In genomic region chr19:8577247-8577646, GRCh38 we compare ENCODE assay signal across 10 cellular contexts. TPM values are rescaled to one million over a fixed set of nuclear protein-coding genes. Genes with fewer than 3 reads are reported as not detected.
DNase-seq lines count a peak whose midpoint lies in the region; ATAC-seq lines count a peak whose summit lies in the region.
"Had no signal": no experiment of that assay in that cellular context is flagged by ENCODE, and none has a peak within 500 bp of the region (broad histone marks: within the 10 kb centered on the region; RNA-seq: fewer than 3 reads in every experiment).

Gene MYO1F (minus strand): TSS chr19:8577442. CDS start chr19:8577309, 133 bp downstream.

- no peaks in the 10 kb centered on the region for H3K36me3 ChIP-seq in urinary bladder (ENCODE audit: insufficient read depth)

- no peak within 1 kb of the TSS for H3K27ac Mint-ChIP-seq in activated naive CD4-positive, alpha-beta T cell treated with anti-CD3 and anti-CD28 coated beads for 36 hours
- peak within 1 kb of the TSS; percentile 85 for H3K27ac Mint-ChIP-seq in activated T-helper 2 cell treated with anti-CD3 and anti-CD28 coated beads, Interferon-gamma antibody, Interleukin-2, Interleukin-4, amounts not matched to agents 10 μg/mL and 5 μg/mL and 100 μg/mL, durations not matched to agents 14 hours and 24 hours and 36 hours
- H3K27ac Mint-ChIP-seq in memory B cell, result peak within 1 kb of the TSS; percentile 91

- H3K4me1 ChIP-seq in urinary bladder (ENCODE audit: insufficient read depth), result no peaks in the 10 kb centered on the region

- CTCF ChIA-PET in activated naive CD4-positive, alpha-beta T cell treated with anti-CD3 and anti-CD28 coated beads for 36 hours (lab: Charles Lee), result interaction anchor here (0.5 to 7.2 kb wide), 12 partner anchors 10 to 223 kb away, joined by 3 to 103 read pairs (median 19); partner anchors contain the start of genes MARCHF2 and ZNF414

- WGBS in urinary bladder, result 19% methylated on average over 7 of the region's 7 CpGs

- intact Hi-C loops in activated naive CD4-positive, alpha-beta T cell treated with anti-CD3 and anti-CD28 coated beads for 36 hours (cut with micrococcal nuclease), result no loop called here
- intact Hi-C loops in activated T-helper 2 cell treated with anti-CD3 and anti-CD28 coated beads, Interferon-gamma antibody, Interleukin-2, Interleukin-4, amounts not matched to agents 10 μg/mL and 5 μg/mL and 100 μg/mL, durations not matched to agents 14 hours and 24 hours and 36 hours (cut with micrococcal nuclease), result loop anchor here (5.0 kb wide), 1 partner anchor 225 kb away; no protein-coding TSS in a partner anchor

- peak; percentile 36 for ATAC-seq in memory B cell (ENCODE audit: low read depth)
- no peak for ATAC-seq in GM19463 (IDR thresholded peaks at IDR 0.05; ENCODE audit: unreplicated experiment)
- no peak for ATAC-seq in GM21381 (IDR thresholded peaks at IDR 0.05; ENCODE audit: unreplicated experiment)

- H3K4me3 Mint-ChIP-seq in activated naive CD4-positive, alpha-beta T cell treated with anti-CD3 and anti-CD28 coated beads for 36 hours, result peak within 1 kb of the TSS; percentile 67
- H3K4me3 Mint-ChIP-seq in activated T-helper 2 cell treated with anti-CD3 and anti-CD28 coated beads, Interferon-gamma antibody, Interleukin-2, Interleukin-4, amounts not matched to agents 10 μg/mL and 5 μg/mL and 100 μg/mL, durations not matched to agents 14 hours and 24 hours and 36 hours (ENCODE audit: low read depth), result peak within 1 kb of the TSS; percentile 93
- peak within 1 kb of the TSS; percentile 89 for H3K4me3 Mint-ChIP-seq in memory B cell

- H3K4me3 ChIP-seq in urinary bladder (ENCODE audit: low read depth, low read length), result peak within 1 kb of the TSS; percentile 36

- no peaks in the 10 kb centered on the region for H3K36me3 Mint-ChIP-seq in activated naive CD4-positive, alpha-beta T cell treated with anti-CD3 and anti-CD28 coated beads for 36 hours (ENCODE audit: low read depth)
- peaks cover 26% of the 10 kb centered on the region for H3K36me3 Mint-ChIP-seq in activated T-helper 2 cell treated with anti-CD3 and anti-CD28 coated beads, Interferon-gamma antibody, Interleukin-2, Interleukin-4, amounts not matched to agents 10 μg/mL and 5 μg/mL and 100 μg/mL, durations not matched to agents 14 hours and 24 hours and 36 hours (ENCODE audit: low read depth)
- peaks cover 16% of the 10 kb centered on the region for H3K36me3 Mint-ChIP-seq in memory B cell

- H3K9me3 Mint-ChIP-seq in activated naive CD4-positive, alpha-beta T cell treated with anti-CD3 and anti-CD28 coated beads for 36 hours, result no peaks in the 10 kb centered on the region
- H3K9me3 Mint-ChIP-seq in activated T-helper 2 cell treated with anti-CD3 and anti-CD28 coated beads, Interferon-gamma antibody, Interleukin-2, Interleukin-4, amounts not matched to agents 10 μg/mL and 5 μg/mL and 100 μg/mL, durations not matched to agents 14 hours and 24 hours and 36 hours, result no peaks in the 10 kb centered on the region
- H3K9me3 Mint-ChIP-seq in memory B cell, result peaks cover 7% of the 10 kb centered on the region

- no peak within 1 kb of the TSS for H3K27ac ChIP-seq in urinary bladder (ENCODE audit: low read depth)
- H3K27ac ChIP-seq: C4-2B had no signal

- H3K27me3 Mint-ChIP-seq in activated naive CD4-positive, alpha-beta T cell treated with anti-CD3 and anti-CD28 coated beads for 36 hours (ENCODE audit: low read depth), result no peaks in the 10 kb centered on the region
- peaks cover 4% of the 10 kb centered on the region for H3K27me3 Mint-ChIP-seq in activated T-helper 2 cell treated with anti-CD3 and anti-CD28 coated beads, Interferon-gamma antibody, Interleukin-2, Interleukin-4, amounts not matched to agents 10 μg/mL and 5 μg/mL and 100 μg/mL, durations not matched to agents 14 hours and 24 hours and 36 hours (ENCODE audit: low read depth)
- no peaks in the 10 kb centered on the region for H3K27me3 Mint-ChIP-seq in memory B cell

- DNase-seq in activated naive CD4-positive, alpha-beta T cell treated with anti-CD3 and anti-CD28 coated beads for 36 hours, result no peak
- no peak for DNase-seq in activated naive CD4-positive, alpha-beta T cell treated with anti-CD3 and anti-CD28 coated beads, Interleukin-2, amount 50 U/mL, for 16 hours
- no peak for DNase-seq in activated T-helper 2 cell treated with anti-CD3 and anti-CD28 coated beads, Interferon-gamma antibody, Interleukin-2, Interleukin-4, amounts not matched to agents 10 μg/mL and 5 μg/mL and 100 μg/mL, durations not matched to agents 14 hours and 24 hours and 36 hours (ENCODE audit: low spot score)
- DNase-seq in memory B cell (ENCODE audit: low spot score in 2 of 2), result no peak
- no peak for DNase-seq in NCI-H2081 treated with DMSO at 0.1 percent for 48 hours (lab: John Stamatoyannopoulos, UW)
- DNase-seq: NCI-H2171 treated with DMSO at 0.1 percent for 48 hours had no signal

- peaks cover 53% of the 10 kb centered on the region for H3K4me1 Mint-ChIP-seq in activated naive CD4-positive, alpha-beta T cell treated with anti-CD3 and anti-CD28 coated beads for 36 hours (ENCODE audit: low read depth)
- H3K4me1 Mint-ChIP-seq in activated T-helper 2 cell treated with anti-CD3 and anti-CD28 coated beads, Interferon-gamma antibody, Interleukin-2, Interleukin-4, amounts not matched to agents 10 μg/mL and 5 μg/mL and 100 μg/mL, durations not matched to agents 14 hours and 24 hours and 36 hours (ENCODE audit: low read depth), result peaks cover 51% of the 10 kb centered on the region
- peaks cover 45% of the 10 kb centered on the region for H3K4me1 Mint-ChIP-seq in memory B cell

RNA-seq across cellular contexts. Expression of gene MYO1F, which starts in this region (rescaled TPM):
- total RNA-seq in activated naive CD4-positive, alpha-beta T cell treated with anti-CD3 and anti-CD28 coated beads for 36 hours, result 1 to 10 TPM; 2.0 to 2.2 TPM
- total RNA-seq in activated T-helper 2 cell treated with anti-CD3 and anti-CD28 coated beads, Interferon-gamma antibody, Interleukin-2, Interleukin-4, amounts not matched to agents 10 μg/mL and 5 μg/mL and 100 μg/mL, durations not matched to agents 14 hours and 24 hours and 36 hours, result 43.9 and 47.4 TPM in 2 replicates
- 7.5 TPM for total RNA-seq in urinary bladder
- polyA plus RNA-seq in urinary bladder, result 7.7 TPM
